18 cellular contexts compared by ENCODE assay signal in genomic region chr12:27672654-27673053, GRCh38.
"Had no signal": no experiment of that assay in that cellular context is flagged by ENCODE, and none has a peak within 500 bp of the region (broad histone marks: within the 10 kb centered on the region; RNA-seq: fewer than 3 reads in every experiment).

No MANE protein-coding gene starts in this region.

- H3K9ac ChIP-seq: parathyroid adenoma had no signal

- DNase-seq: activated CD4-positive, alpha-beta T cell treated with anti-CD3 and anti-CD28 coated beads, Interleukin-2, amount 50 U/mL, for 4 hours; activated gamma-delta T cell; amniotic stem cell; body of pancreas; caudate nucleus; colonic mucosa; erythroblast; hypothalamus; islet precursor cell; left colon; stimulated activated CD4-positive, alpha-beta T cell treated with anti-CD3 and anti-CD28 coated beads, Interleukin-12 subunit alpha, Interleukin-12 subunit beta, amount 100 ng/mL, for 4 hours; stimulated activated CD4-positive, alpha-beta T cell treated with anti-CD3 and anti-CD28 coated beads, Interleukin-1b, Interleukin-23, amount 100 ng/mL, for 48 hours; stimulated activated CD8-positive, alpha-beta memory T cell treated with anti-CD3 and anti-CD28 coated beads, Interleukin-4, amount 100 ng/mL, for 48 hours; stimulated activated naive CD4-positive, alpha-beta T cell had no signal

- H3K36me3 ChIP-seq: colonic mucosa had no signal

- FAIRE-seq: endometrium, TTC549 had no signal

- H3K9me3 ChIP-seq: colonic mucosa had no signal

- H3K4me3 ChIP-seq: body of pancreas, colonic mucosa, lung had no signal

- H3K27me3 ChIP-seq: body of pancreas, colonic mucosa had no signal

- H3K4me1 ChIP-seq: body of pancreas, colonic mucosa, parathyroid adenoma had no signal

- H2AFZ ChIP-seq: parathyroid adenoma had no signal

- ATAC-seq: body of pancreas, left colon had no signal

- H3K27ac ChIP-seq: body of pancreas, colonic mucosa, parathyroid adenoma had no signal

- H3K79me2 ChIP-seq: parathyroid adenoma had no signal
